ENCODE assay signal across 8 cellular contexts in genomic region chr11:61332266-61332822, GRCh38. TPM values are rescaled to one million over a fixed set of nuclear protein-coding genes. Genes with fewer than 3 reads are reported as not detected.
DNase-seq lines count a peak whose midpoint lies in the region; ATAC-seq and TF ChIP-seq lines count a peak whose summit lies in the region.

No MANE protein-coding gene starts in this region.

- ATAC-seq in CD4-positive, CD25-positive, alpha-beta regulatory T cell (ENCODE audit: low read depth in 2 of 2), result no peak
- no peak for ATAC-seq in HG03378 (IDR thresholded peaks at IDR 0.05; ENCODE audit: unreplicated experiment)

- no peak; the same call in 1 of the 2 replicates for TF ChIP-seq CTCF in HEK293 (tag by site-specific recombination; IDR thresholded peaks at IDR 0.05)
- TF ChIP-seq CTCF in WI38 (IDR thresholded peaks at IDR 0.05; ENCODE audit: low read depth, low read length), result no peak
- TF ChIP-seq CTCF in fibroblast of the aortic adventitia (IDR thresholded peaks at IDR 0.05; ENCODE audit: insufficient read depth, low read length), result peak; percentile 3
- no peak for TF ChIP-seq CTCF in osteocyte (IDR thresholded peaks at IDR 0.05)

- peak overlapping the region; percentile 85 for H3K4me3 ChIP-seq in CD4-positive, CD25-positive, alpha-beta regulatory T cell (ENCODE audit: low read depth, low read length)
- H3K4me3 ChIP-seq in HEK293 (ENCODE audit: low read depth, low read length) (peak overlapping the region; percentile 99), WI38 (ENCODE audit: low read depth, low read length) (peak overlapping the region; percentile 99), fibroblast of the aortic adventitia (ENCODE audit: low read depth, low read length) (peak overlapping the region; percentile 69)

- H3K27me3 ChIP-seq in CD4-positive, CD25-positive, alpha-beta regulatory T cell (ENCODE audit: control insufficient read depth, insufficient read depth, low read length), result no peaks in the 10 kb centered on the region

- peak overlapping the region; percentile 89 to 98 (median 96) for H3K4me3 Mint-ChIP-seq in CD4-positive, CD25-positive, alpha-beta regulatory T cell
- H3K4me3 Mint-ChIP-seq in osteocyte (ENCODE audit: unreplicated experiment), result peak overlapping the region; percentile 94

- H3K36me3 ChIP-seq in CD4-positive, CD25-positive, alpha-beta regulatory T cell (ENCODE audit: control insufficient read depth, insufficient read depth, low read length), result peaks cover 26% of the 10 kb centered on the region
- H3K36me3 ChIP-seq in HEK293 (ENCODE audit: control insufficient read depth in 2 of 2, insufficient read depth in 1 of 2, low read length in 2 of 2), result peaks cover 0 to 39% of the 10 kb centered on the region in 2 experiments; a peak in 1 of 3 replicates

- peak overlapping the region; percentile 95 to 98 (median 97) for H3K27ac Mint-ChIP-seq in CD4-positive, CD25-positive, alpha-beta regulatory T cell
- H3K27ac Mint-ChIP-seq in osteocyte (ENCODE audit: unreplicated experiment), result peak overlapping the region; percentile 95

- peaks cover 33 to 81% (median 57%) of the 10 kb centered on the region in 4 donors for H3K4me1 Mint-ChIP-seq in CD4-positive, CD25-positive, alpha-beta regulatory T cell
- peaks cover 55% of the 10 kb centered on the region for H3K4me1 Mint-ChIP-seq in osteocyte (ENCODE audit: unreplicated experiment)

- H3K4me1 ChIP-seq in CD4-positive, CD25-positive, alpha-beta regulatory T cell (ENCODE audit: control insufficient read depth, insufficient read depth, low read length, poor library complexity, severe bottlenecking), result peaks cover 32% of the 10 kb centered on the region
- no peaks in the 10 kb centered on the region for H3K4me1 ChIP-seq in HEK293 (ENCODE audit: control insufficient read depth, insufficient read depth, low read length)

- H3K9me3 Mint-ChIP-seq in CD4-positive, CD25-positive, alpha-beta regulatory T cell, result no peaks in the 10 kb centered on the region
- no peaks in the 10 kb centered on the region for H3K9me3 Mint-ChIP-seq in osteocyte (ENCODE audit: unreplicated experiment)

- peak overlapping the region; percentile 87 for H3K27ac ChIP-seq in CD4-positive, CD25-positive, alpha-beta regulatory T cell (ENCODE audit: insufficient read depth, low read length, poor library complexity, severe bottlenecking)
- H3K27ac ChIP-seq in HEK293 (ENCODE audit: extremely low read depth, low read depth, low read length), result peak overlapping the region; percentile 69; the same call in 1 of the 2 replicates

- H3K9me3 ChIP-seq in CD4-positive, CD25-positive, alpha-beta regulatory T cell (ENCODE audit: control insufficient read depth in 2 of 2, low read length in 2 of 2), result no peaks in the 10 kb centered on the region
- no peaks in the 10 kb centered on the region for H3K9me3 ChIP-seq in HEK293 (ENCODE audit: control insufficient read depth, insufficient read depth, low read depth, low read length)

- POLR2A ChIA-PET in HEK293 (lab: Yijun Ruan, JAX), result interaction anchor here (1.0 to 1.7 kb wide), 3 partner anchors 17 to 50 kb away, joined by 3 to 5 read pairs (median 4); partner anchors contain the start of genes CYB561A3 and TMEM138

- no peaks in the 10 kb centered on the region for H3K27me3 Mint-ChIP-seq in CD4-positive, CD25-positive, alpha-beta regulatory T cell
- H3K27me3 Mint-ChIP-seq in osteocyte (ENCODE audit: unreplicated experiment), result no peaks in the 10 kb centered on the region

- CTCF ChIA-PET in HEK293 (lab: Yijun Ruan, JAX), result interaction anchor here (1.9 kb wide), 1 partner anchor 53 kb away, joined by 15 read pairs; no protein-coding TSS in a partner anchor

- H3K36me3 Mint-ChIP-seq in CD4-positive, CD25-positive, alpha-beta regulatory T cell, result peaks cover 25% of the 10 kb centered on the region
- peaks cover 25% of the 10 kb centered on the region for H3K36me3 Mint-ChIP-seq in osteocyte (ENCODE audit: unreplicated experiment)

- DNase-seq in CD4-positive, CD25-positive, alpha-beta regulatory T cell, result peak; percentile 3 to 15 (median 7)
- DNase-seq in fibroblast of the aortic adventitia (ENCODE audit: low read depth) (peak; percentile 38), osteocyte (ENCODE audit: extremely low spot score, unreplicated experiment) (no peak), NCI-H1048 (lab: John Stamatoyannopoulos, UW) (no peak), H4 (ENCODE audit: low spot score) (no peak)

TF ChIP-seq in HEK293, 187 proteins besides CTCF, POLR2A, EP300 and RAD21:
- TF ChIP-seq KLF1 (tag by site-specific recombination; IDR thresholded peaks at IDR 0.05) (no peak), ZNF692 (tag by site-specific recombination; IDR thresholded peaks at IDR 0.05) (0 out of 2 replicates have a peak, but pooled peaks have one; percentile 7)

RNA-seq across cellular contexts. Expression of gene DDB1, which starts 0.6 kb away (rescaled TPM):
- total RNA-seq in CD4-positive, CD25-positive, alpha-beta regulatory T cell, result 155 TPM
- 100 to 1,000 TPM; 117 to 158 (median 126) TPM for polyA plus RNA-seq in CD4-positive, CD25-positive, alpha-beta regulatory T cell
- total RNA-seq in fibroblast of the aortic adventitia (ENCODE audit: low replicate concordance), result 290 and 382 TPM in 2 replicates
- total RNA-seq in osteocyte, result 259 and 266 TPM in 2 replicates
- total RNA-seq in H4 (2014; rRNA removed; shearing (Covaris generic)), result 119 and 145 TPM in 2 replicates

RNA-seq across cellular contexts. Expression of gene TKFC, which starts 0.7 kb away (rescaled TPM):
- 29.6 TPM for total RNA-seq in CD4-positive, CD25-positive, alpha-beta regulatory T cell
- polyA plus RNA-seq in CD4-positive, CD25-positive, alpha-beta regulatory T cell, result 10 to 100 TPM; 29.2 to 33.2 (median 32.1) TPM
- total RNA-seq in fibroblast of the aortic adventitia (ENCODE audit: low replicate concordance) (17.6 and 22.6 TPM in 2 replicates), osteocyte (41.7 and 46.3 TPM in 2 replicates)
- 15.1 and 17.0 TPM in 2 replicates for total RNA-seq in H4 (2014; rRNA removed; shearing (Covaris generic))

RNA-seq across cellular contexts. Expression of gene CYB561A3, which starts 29.3 kb away (rescaled TPM):
- 29.5 TPM for total RNA-seq in CD4-positive, CD25-positive, alpha-beta regulatory T cell
- polyA plus RNA-seq in CD4-positive, CD25-positive, alpha-beta regulatory T cell, result 10 to 100 TPM; 54.7 to 70.2 (median 59.3) TPM
- total RNA-seq in fibroblast of the aortic adventitia (ENCODE audit: low replicate concordance) (60.6 and 62.5 TPM in 2 replicates), osteocyte (49.5 and 57.0 TPM in 2 replicates)
- 29.0 and 41.8 TPM in 2 replicates for total RNA-seq in H4 (2014; rRNA removed; shearing (Covaris generic))

RNA-seq across cellular contexts. Expression of gene TMEM138, which starts 29.8 kb away (rescaled TPM):
- 48.6 TPM for total RNA-seq in CD4-positive, CD25-positive, alpha-beta regulatory T cell
- polyA plus RNA-seq in CD4-positive, CD25-positive, alpha-beta regulatory T cell, result 10 to 100 TPM; 59.8 to 73.2 (median 62.0) TPM
- total RNA-seq in fibroblast of the aortic adventitia (ENCODE audit: low replicate concordance), result 13.7 and 38.5 TPM in 2 replicates
- 49.4 and 51.3 TPM in 2 replicates for total RNA-seq in osteocyte
- 48.5 and 62.5 TPM in 2 replicates for total RNA-seq in H4 (2014; rRNA removed; shearing (Covaris generic))

RNA-seq across cellular contexts. Expression of gene VWCE, which starts 37.2 kb away (rescaled TPM):
- 0.94 TPM for total RNA-seq in CD4-positive, CD25-positive, alpha-beta regulatory T cell
- not detected for polyA plus RNA-seq in CD4-positive, CD25-positive, alpha-beta regulatory T cell
- total RNA-seq in fibroblast of the aortic adventitia (ENCODE audit: low replicate concordance) (7.4 and 13.9 TPM in 2 replicates), osteocyte (8.8 and 10.7 TPM in 2 replicates)
- total RNA-seq in H4 (2014; rRNA removed; shearing (Covaris generic)), result 0.35 TPM in 1 of 2 replicates, not detected in the other

Comparison
In these comparisons a context has a peak if more than half of its experiments do, and no peak if none do; other contexts are left out.
1. DNase-seq: peak in CD4-positive, CD25-positive, alpha-beta regulatory T cell (3 of 3) and fibroblast of the aortic adventitia (single experiment); none in osteocyte (single experiment), NCI-H1048 (single experiment) and H4 (single experiment).
2. Peak in every context shown above with its lines, with median percentiles within 50 percentile points of each other: H3K4me3 ChIP-seq.